In genomic region chr14:77799863-77800730, GRCh38 we compare ENCODE assay signal across 7 cellular contexts. TPM values are rescaled to one million over a fixed set of nuclear protein-coding genes. Genes with fewer than 3 reads are reported as not detected.
A peak's percentile ranks its signal among the peaks of the same experiment; 100 is the strongest.
DNase-seq lines count a peak whose midpoint lies in the region; ATAC-seq and TF ChIP-seq lines count a peak whose summit lies in the region.

ADCK1 (plus strand) TSS chr14:77800109; CDS start chr14:77818979, 18,870 bp downstream.

- no peaks in the 10 kb centered on the region for H4K20me1 ChIP-seq in hepatocyte (ENCODE audit: insufficient read depth, poor library complexity, severe bottlenecking)

- H3K36me3 ChIP-seq in hepatocyte (replicated peaks; ENCODE audit: insufficient read depth, low read depth): no peaks in the 10 kb centered on the region

- no peaks in the 10 kb centered on the region for H3K9me3 ChIP-seq in hepatocyte (ENCODE audit: low read depth)

- H3K27ac ChIP-seq in hepatocyte: peak within 1 kb of the TSS; percentile 92

- peak within 1 kb of the TSS; percentile 87 for H3K4me2 ChIP-seq in hepatocyte

- H2AFZ ChIP-seq in hepatocyte: peak within 1 kb of the TSS; percentile 96

- H3K27me3 ChIP-seq in hepatocyte: no peaks in the 10 kb centered on the region

- H3K4me3 ChIP-seq in astrocyte of the cerebellum (ENCODE audit: low read depth, low read length): peak within 1 kb of the TSS; percentile 74
- H3K4me3 ChIP-seq in hepatocyte: peak within 1 kb of the TSS; percentile 83
- peak within 1 kb of the TSS; percentile 68 for H3K4me3 ChIP-seq in retinal pigment epithelial cell (ENCODE audit: low read length)

- TF ChIP-seq POLR2A in GM18505 (IDR thresholded peaks at IDR 0.05; ENCODE audit: borderline replicate concordance, extremely low read depth, insufficient read depth, insufficient read length): peak; percentile 79

- 2% methylated on average over 57 of the region's 66 CpGs for WGBS in hepatocyte (ENCODE audit: low lambda C conversion rate, missing lambda C conversion rate)

- no peaks in the 10 kb centered on the region for H3K9me2 ChIP-seq in hepatocyte (replicated peaks; ENCODE audit: insufficient read depth)

- ATAC-seq in GM18505 (IDR thresholded peaks at IDR 0.05; ENCODE audit: unreplicated experiment) (peak; percentile 93), HG02943 (IDR thresholded peaks at IDR 0.05; ENCODE audit: low read depth, unreplicated experiment) (peak; percentile 97)

- peaks cover 5% of the 10 kb centered on the region for H3K79me2 ChIP-seq in hepatocyte

- TF ChIP-seq CTCF in astrocyte of the cerebellum (IDR thresholded peaks at IDR 0.05; ENCODE audit: low read depth, low read length, missing control alignments): peak; percentile 26
- TF ChIP-seq CTCF in hepatocyte (IDR thresholded peaks at IDR 0.05; ENCODE audit: poor library complexity): peak; percentile 34
- peak; percentile 59 for TF ChIP-seq CTCF in retinal pigment epithelial cell (conservative IDR thresholded peaks at IDR 0.05; ENCODE audit: low read depth, low read length)

- in situ Hi-C loops in astrocyte of the cerebellum (cut with HindIII; ENCODE audit: low sequenced_read_pairs): no loop called here

- peak; percentile 84 to 87 for DNase-seq in NCI-H187 (lab: John Stamatoyannopoulos, UW)
- peak; percentile 69 for DNase-seq in T-helper 22 cell (ENCODE audit: low read depth)
- DNase-seq in astrocyte of the cerebellum (ENCODE audit: low read depth): peak; percentile 11
- peak; percentile 92 for DNase-seq in hepatocyte (ENCODE audit: low spot score)
- DNase-seq in retinal pigment epithelial cell (ENCODE audit: low read depth): peak; percentile 41

- peaks cover 4% of the 10 kb centered on the region for H3K4me1 ChIP-seq in hepatocyte (ENCODE audit: insufficient read depth)

RNA-seq across cellular contexts. Expression of gene ADCK1, which starts in this region (rescaled TPM):
- total RNA-seq in hepatocyte: 7.3 and 8.2 TPM in 2 replicates
- 10.1 and 16.4 TPM in 2 replicates for polyA plus RNA-seq in hepatocyte

Comparison
In these comparisons a context has a peak if more than half of its experiments do, and no peak if none do; other contexts are left out.
1. Peak in every context shown above with its lines: DNase-seq, ATAC-seq, H3K4me3 ChIP-seq and H3K27ac ChIP-seq.
2. DNase-seq: peak in every context shown above with its lines; median percentile 92 in hepatocyte; 86 in NCI-H187; 69 in T-helper 22 cell; 41 in retinal pigment epithelial cell; 11 in astrocyte of the cerebellum.